In genomic region chr1:244603498-244603897, GRCh38 we compare ENCODE assay signal across 9 cellular contexts. TPM values are rescaled to one million over a fixed set of nuclear protein-coding genes. Genes with fewer than 3 reads are reported as not detected.
DNase-seq lines count a peak whose midpoint lies in the region; ATAC-seq, FAIRE-seq and TF ChIP-seq lines count a peak whose summit lies in the region.
"Had no signal": no experiment of that assay in that cellular context is flagged by ENCODE, and none has a peak within 500 bp of the region (broad histone marks: within the 10 kb centered on the region; RNA-seq: fewer than 3 reads in every experiment).

No MANE protein-coding gene starts in this region.

- no peaks in the 10 kb centered on the region for H3K9me2 ChIP-seq in SU-DHL-6 (replicated peaks; ENCODE audit: insufficient read depth, low read length)

- no peak for TF ChIP-seq EP300 in suprapubic skin (IDR thresholded peaks at IDR 0.05)

- H3K36me3 ChIP-seq in KMS-11 (ENCODE audit: insufficient read depth), result no peaks in the 10 kb centered on the region
- H3K36me3 ChIP-seq in SU-DHL-6 (ENCODE audit: low read length), result no peaks in the 10 kb centered on the region
- H3K36me3 ChIP-seq in suprapubic skin, result no peaks in the 10 kb centered on the region
- H3K36me3 ChIP-seq: SJCRH30 had no signal

- no peak overlapping the region; the same call in 1 of the 2 replicates for H2AFZ ChIP-seq in KMS-11 (ENCODE audit: low read depth)
- no peak overlapping the region for H2AFZ ChIP-seq in SU-DHL-6 (ENCODE audit: low read depth, low read length, severe bottlenecking)

- no peaks in the 10 kb centered on the region for H4K20me1 ChIP-seq in KMS-11 (ENCODE audit: insufficient read depth)
- no peaks in the 10 kb centered on the region for H4K20me1 ChIP-seq in SU-DHL-6 (ENCODE audit: low read depth, low read length)

- H3K27me3 ChIP-seq in KMS-11 (ENCODE audit: insufficient read depth, low read depth) (no peaks in the 10 kb centered on the region), SU-DHL-6 (ENCODE audit: low read length) (no peaks in the 10 kb centered on the region), suprapubic skin (no peaks in the 10 kb centered on the region)
- H3K27me3 ChIP-seq: SJCRH30 had no signal

- TF ChIP-seq POLR2A in suprapubic skin (IDR thresholded peaks at IDR 0.05), result no peak

- DNase-seq in DMS53 treated with DMSO at 0.1 percent for 48 hours (lab: John Stamatoyannopoulos, UW; ENCODE audit: unreplicated experiment) (peak; percentile 34), frontal cortex (ENCODE audit: low spot score in 2 of 2) (peak in 1 of 2 donors; percentile 26), suprapubic skin (ENCODE audit: low spot score in 2 of 2) (no peak)
- no peak for DNase-seq in stimulated activated CD8-positive, alpha-beta memory T cell treated with anti-CD3 and anti-CD28 coated beads, Interleukin-4, amount 100 ng/mL, for 48 hours
- no peak for DNase-seq in activated CD4-positive, alpha-beta T cell treated with anti-CD3 and anti-CD28 coated beads, Interleukin-2, amount 50 U/mL, for 48 hours

- H3K27ac ChIP-seq in KMS-11, result no peak overlapping the region
- H3K27ac ChIP-seq in SU-DHL-6 (ENCODE audit: low read depth, low read length), result no peak overlapping the region
- no peak overlapping the region for H3K27ac ChIP-seq in suprapubic skin
- H3K27ac ChIP-seq: SJCRH30 had no signal

- H3K79me2 ChIP-seq in KMS-11 (ENCODE audit: insufficient read depth, low read depth) (no peaks in the 10 kb centered on the region), SU-DHL-6 (ENCODE audit: insufficient read depth, low read length) (no peaks in the 10 kb centered on the region)

- ATAC-seq in GM18870 (IDR thresholded peaks at IDR 0.05; ENCODE audit: unreplicated experiment), result no peak

- TF ChIP-seq CTCF in KMS-11 (conservative IDR thresholded peaks at IDR 0.05; ENCODE audit: low read depth, low read length) (peak; percentile 94), SU-DHL-6 (IDR thresholded peaks at IDR 0.05; ENCODE audit: insufficient read depth, low read length, poor library complexity, severe bottlenecking) (peak; percentile 59), suprapubic skin (IDR thresholded peaks at IDR 0.05) (peak; percentile 60 to 65)

- no peaks in the 10 kb centered on the region for H3K4me1 ChIP-seq in KMS-11 (ENCODE audit: low read depth, poor library complexity, severe bottlenecking)
- H3K4me1 ChIP-seq in suprapubic skin, result peaks cover 6% of the 10 kb centered on the region
- H3K4me1 ChIP-seq: SJCRH30 had no signal

- FAIRE-seq in frontal cortex (lab: Jason Lieb, UNC), result peak; percentile 97

- H3K4me3 ChIP-seq in KMS-11 (IDR thresholded peaks at IDR 0.05; ENCODE audit: insufficient read depth, low read depth, low read length) (no peak overlapping the region), SU-DHL-6 (ENCODE audit: insufficient read depth, low read length, poor library complexity, severe bottlenecking) (no peak overlapping the region), suprapubic skin (no peak overlapping the region)
- H3K4me3 ChIP-seq: SJCRH30 had no signal

- H3F3A ChIP-seq in SU-DHL-6 (ENCODE audit: insufficient read depth), result no peaks in the 10 kb centered on the region

- H3K9ac ChIP-seq in KMS-11 (no peak overlapping the region), SU-DHL-6 (ENCODE audit: low read length) (no peak overlapping the region)

- H3K4me2 ChIP-seq in KMS-11 (no peak overlapping the region), SU-DHL-6 (ENCODE audit: low read depth, low read length, poor library complexity, severe bottlenecking) (no peak overlapping the region)

- H3K9me3 ChIP-seq in SU-DHL-6 (ENCODE audit: insufficient read depth, low read length) (no peaks in the 10 kb centered on the region), suprapubic skin (no peaks in the 10 kb centered on the region)
- H3K9me3 ChIP-seq: SJCRH30 had no signal

RNA-seq across cellular contexts. Expression of gene DESI2, which starts 49.4 kb away (rescaled TPM):
- total RNA-seq in frontal cortex (37.9 TPM), suprapubic skin (10 to 100 TPM; 24.0 to 31.6 (median 30.2) TPM)
